In genomic region chr12:20523658-20524057, GRCh38 we compare ENCODE assay signal across 30 cellular contexts.
DNase-seq lines count a peak whose midpoint lies in the region; ATAC-seq and TF ChIP-seq lines count a peak whose summit lies in the region.
"Had no signal": no experiment of that assay in that cellular context is flagged by ENCODE, and none has a peak within 500 bp of the region (broad histone marks: within the 10 kb centered on the region; RNA-seq: fewer than 3 reads in every experiment).

No MANE protein-coding gene starts in this region.

- no peaks in the 10 kb centered on the region for H3K27me3 Mint-ChIP-seq in osteocyte (ENCODE audit: unreplicated experiment)
- H3K27me3 Mint-ChIP-seq: dendritic cell treated with granulocyte-macrophage colony-stimulating factor and Interleukin-4, amounts not matched to agents 40 ng/mL and 50 ng/mL, for 4 days; naive B cell; stimulated activated memory B cell treated with anti-CD40 and anti-IgM and Interleukin-4, amounts not matched to agents 10 μg/mL and 1 μg/mL and 100 μg/mL, for 72 hours had no signal

- H3K36me3 ChIP-seq in PC-3 (ENCODE audit: low read depth, low read length) (no peaks in the 10 kb centered on the region), fibroblast of lung (ENCODE audit: control insufficient read depth, insufficient read depth, low read length) (no peaks in the 10 kb centered on the region), OCI-LY7 (ENCODE audit: insufficient read depth, low read length) (no peaks in the 10 kb centered on the region)
- H3K36me3 ChIP-seq in effector memory CD4-positive, alpha-beta T cell (ENCODE audit: control insufficient read depth, insufficient read depth, low read length) = no peaks in the 10 kb centered on the region
- H3K36me3 ChIP-seq: cardiac muscle cell, heart right ventricle, left ventricle myocardium inferior, Peyer's patch, SJCRH30, spleen, vagina had no signal

- H3K27me3 ChIP-seq in PC-3 (ENCODE audit: low read length) (no peaks in the 10 kb centered on the region), fibroblast of lung (ENCODE audit: control insufficient read depth, insufficient read depth, low read length) (no peaks in the 10 kb centered on the region)
- H3K27me3 ChIP-seq in effector memory CD4-positive, alpha-beta T cell (replicated peaks; ENCODE audit: control insufficient read depth, insufficient read depth, low read length, poor library complexity, severe bottlenecking) = no peaks in the 10 kb centered on the region
- H3K27me3 ChIP-seq: cardiac muscle cell, foreskin keratinocyte, heart right ventricle, Peyer's patch, SJCRH30, spleen, testis, vagina had no signal

- no peaks in the 10 kb centered on the region for H3K36me3 Mint-ChIP-seq in osteocyte (ENCODE audit: unreplicated experiment)
- H3K36me3 Mint-ChIP-seq: CD14-positive monocyte; naive B cell; stimulated activated memory B cell treated with anti-CD40 and anti-IgM and Interleukin-4, amounts not matched to agents 10 μg/mL and 1 μg/mL and 100 μg/mL, for 72 hours had no signal

- CTCF ChIA-PET in PC-3 (lab: Charles Lee) (no interaction called here), OCI-LY7 (lab: Charles Lee; ENCODE audit: unreplicated experiment) (interaction anchor here (0.6 kb wide), 1 partner anchor 53 kb away, joined by 3 read pairs; no protein-coding TSS in a partner anchor)

- H3K27ac Mint-ChIP-seq in osteocyte (ENCODE audit: unreplicated experiment) = peak overlapping the region; percentile 80
- H3K27ac Mint-ChIP-seq: CD14-positive monocyte; dendritic cell treated with granulocyte-macrophage colony-stimulating factor and Interleukin-4, amounts not matched to agents 40 ng/mL and 50 ng/mL, for 4 days; naive B cell; stimulated activated memory B cell treated with anti-CD40 and anti-IgM and Interleukin-4, amounts not matched to agents 10 μg/mL and 1 μg/mL and 100 μg/mL, for 72 hours; T-helper 1 cell treated with Interleukin-12 subunit alpha and Interleukin-12 subunit beta and Interleukin-4 antibody, amounts not matched to agents 30 μg/mL and 1 μg/mL, for 36 hours had no signal

- no peak overlapping the region for H3K9ac ChIP-seq in PC-3 (ENCODE audit: low read length)
- H3K9ac ChIP-seq in fibroblast of lung (ENCODE audit: insufficient read depth, low read length) = no peak overlapping the region

- intact Hi-C loops in PC-3 (cut with micrococcal nuclease) = no loop called here
- intact Hi-C loops in OCI-LY7 (cut with micrococcal nuclease; ENCODE audit: unreplicated experiment) = no loop called here

- DNase-seq in EL = peak; percentile 31
- no peak for DNase-seq in PC-3
- peak; percentile 38 to 49 for DNase-seq in fibroblast of lung (ENCODE audit: low read depth in 2 of 2)
- no peak for DNase-seq in osteocyte (ENCODE audit: extremely low spot score, unreplicated experiment)
- DNase-seq in ureter (ENCODE audit: low spot score) = no peak
- DNase-seq in effector memory CD4-positive, alpha-beta T cell = no peak
- no peak for DNase-seq in OCI-LY7 (ENCODE audit: low spot score)
- DNase-seq in substantia nigra (lab: John Stamatoyannopoulos, UW) = no peak
- DNase-seq: activated naive CD4-positive, alpha-beta T cell; amniotic stem cell; foreskin keratinocyte; heart right ventricle; Karpas-422; left ventricle myocardium inferior; MV-4-11; naive B cell; NCI-H2171; NCI-H510A treated with DMSO at 0.1 percent for 48 hours; nucleus accumbens; Peyer's patch; SJCRH30; spleen; stimulated activated CD4-positive, alpha-beta T cell treated with anti-CD3 and anti-CD28 coated beads, Interleukin-2, amount 100 ng/mL, for 48 hours; testis had no signal

- ATAC-seq in PC-3 = peak; percentile 59
- ATAC-seq: foreskin keratinocyte; heart right ventricle; stimulated activated memory B cell treated with anti-CD40 and anti-IgM and Interleukin-4, amounts not matched to agents 10 μg/mL and 1 μg/mL and 100 μg/mL, for 72 hours had no signal

- H3F3A ChIP-seq in PC-3 (ENCODE audit: low read length, unreplicated experiment) = no peaks in the 10 kb centered on the region

- H3K79me2 ChIP-seq in PC-3 (ENCODE audit: low read length) (no peaks in the 10 kb centered on the region), fibroblast of lung (ENCODE audit: control insufficient read depth, insufficient read depth, low read length) (no peaks in the 10 kb centered on the region), OCI-LY7 (ENCODE audit: insufficient read depth, low read depth, low read length) (no peaks in the 10 kb centered on the region)

- H4K20me1 ChIP-seq in PC-3 (ENCODE audit: low read length) = no peaks in the 10 kb centered on the region
- no peaks in the 10 kb centered on the region for H4K20me1 ChIP-seq in fibroblast of lung (ENCODE audit: control insufficient read depth, extremely low read depth, insufficient read depth, low read length)
- H4K20me1 ChIP-seq in OCI-LY7 (ENCODE audit: insufficient read depth, low read length) = no peaks in the 10 kb centered on the region

- H3K4me1 ChIP-seq in PC-3 (ENCODE audit: insufficient read depth, low read length) = no peaks in the 10 kb centered on the region
- no peaks in the 10 kb centered on the region for H3K4me1 ChIP-seq in fibroblast of lung (ENCODE audit: control insufficient read depth, extremely low read depth, insufficient read depth, low read length)
- no peaks in the 10 kb centered on the region for H3K4me1 ChIP-seq in effector memory CD4-positive, alpha-beta T cell (ENCODE audit: control insufficient read depth, insufficient read depth, low read length, poor library complexity, severe bottlenecking)
- no peaks in the 10 kb centered on the region for H3K4me1 ChIP-seq in OCI-LY7 (ENCODE audit: insufficient read depth, low read length, poor library complexity, severe bottlenecking)
- H3K4me1 ChIP-seq: foreskin keratinocyte, SJCRH30, spleen, testis, vagina had no signal

- no peak overlapping the region for H3K4me2 ChIP-seq in PC-3 (ENCODE audit: low read length)
- H3K4me2 ChIP-seq in fibroblast of lung (ENCODE audit: extremely low read depth, insufficient read depth, low read length) = no peak overlapping the region
- H3K4me2 ChIP-seq in OCI-LY7 (ENCODE audit: low read length) = no peak overlapping the region

- no peak overlapping the region for H2AFZ ChIP-seq in PC-3 (ENCODE audit: low read length)
- H2AFZ ChIP-seq in fibroblast of lung (ENCODE audit: low read length) = no peak overlapping the region
- H2AFZ ChIP-seq in OCI-LY7 (ENCODE audit: low read length) = no peak overlapping the region

- H3K9me2 ChIP-seq in PC-3 (replicated peaks; ENCODE audit: low read length) (no peaks in the 10 kb centered on the region), OCI-LY7 (ENCODE audit: insufficient read depth, low read length) (no peaks in the 10 kb centered on the region)

- POLR2A ChIA-PET in PC-3 (lab: Charles Lee; ENCODE audit: unreplicated experiment) (no interaction called here), OCI-LY7 (lab: Charles Lee) (interaction anchor here (0.6 kb wide), 1 partner anchor 63 kb away, joined by 5 read pairs; no protein-coding TSS in a partner anchor)

- peaks cover 72% of the 10 kb centered on the region for H3K4me1 Mint-ChIP-seq in osteocyte (ENCODE audit: unreplicated experiment)
- H3K4me1 Mint-ChIP-seq: CD14-positive monocyte; naive B cell; stimulated activated memory B cell treated with anti-CD40 and anti-IgM and Interleukin-4, amounts not matched to agents 10 μg/mL and 1 μg/mL and 100 μg/mL, for 72 hours had no signal

- no peaks in the 10 kb centered on the region for H3K9me3 Mint-ChIP-seq in osteocyte (ENCODE audit: unreplicated experiment)
- H3K9me3 Mint-ChIP-seq: dendritic cell treated with granulocyte-macrophage colony-stimulating factor and Interleukin-4, amounts not matched to agents 40 ng/mL and 50 ng/mL, for 4 days had no signal

- no peak overlapping the region for H3K27ac ChIP-seq in PC-3 (ENCODE audit: low read length)
- no peak overlapping the region for H3K27ac ChIP-seq in fibroblast of lung (ENCODE audit: insufficient read depth, low read length)
- H3K27ac ChIP-seq in effector memory CD4-positive, alpha-beta T cell (ENCODE audit: insufficient read depth, low read length, poor library complexity, severe bottlenecking) = no peak overlapping the region
- no peak overlapping the region for H3K27ac ChIP-seq in OCI-LY7 (ENCODE audit: low read depth, low read length, poor library complexity, severe bottlenecking)
- H3K27ac ChIP-seq in substantia nigra (ENCODE audit: low read depth, low read length, poor library complexity, severe bottlenecking) = no peak overlapping the region
- H3K27ac ChIP-seq: cardiac muscle cell, foreskin keratinocyte, heart right ventricle, left ventricle myocardium inferior, Peyer's patch, SJCRH30, spleen, testis, vagina had no signal

- H3K4me3 Mint-ChIP-seq in osteocyte (ENCODE audit: unreplicated experiment) = no peak overlapping the region
- H3K4me3 Mint-ChIP-seq: CD14-positive monocyte; dendritic cell treated with granulocyte-macrophage colony-stimulating factor and Interleukin-4, amounts not matched to agents 40 ng/mL and 50 ng/mL, for 4 days; naive B cell; stimulated activated memory B cell treated with anti-CD40 and anti-IgM and Interleukin-4, amounts not matched to agents 10 μg/mL and 1 μg/mL and 100 μg/mL, for 72 hours; T-helper 1 cell treated with Interleukin-12 subunit alpha and Interleukin-12 subunit beta and Interleukin-4 antibody, amounts not matched to agents 30 μg/mL and 1 μg/mL, for 36 hours had no signal

- H3K4me3 ChIP-seq in PC-3 (ENCODE audit: low read length) (no peak overlapping the region), fibroblast of lung (replicated peaks in 1 of 4; ENCODE audit: control extremely low read depth in 1 of 4, insufficient read depth in 1 of 4, low read depth in 3 of 4, low read length in 4 of 4) (no peak overlapping the region), OCI-LY7 (ENCODE audit: low read depth, low read length, poor library complexity, severe bottlenecking) (no peak overlapping the region)
- H3K4me3 ChIP-seq in effector memory CD4-positive, alpha-beta T cell (ENCODE audit: insufficient read depth, low read depth, low read length, poor library complexity, severe bottlenecking) = no peak overlapping the region
- H3K4me3 ChIP-seq: cardiac muscle cell, heart right ventricle, left ventricle myocardium inferior, Peyer's patch, SJCRH30, spleen, testis, vagina had no signal

- H3K9me3 ChIP-seq in PC-3 (ENCODE audit: low read length) (no peaks in the 10 kb centered on the region), fibroblast of lung (ENCODE audit: control insufficient read depth, insufficient read depth, low read depth, low read length) (no peaks in the 10 kb centered on the region), OCI-LY7 (ENCODE audit: low read length) (no peaks in the 10 kb centered on the region)
- H3K9me3 ChIP-seq in effector memory CD4-positive, alpha-beta T cell (ENCODE audit: control insufficient read depth, low read length) = no peaks in the 10 kb centered on the region
- H3K9me3 ChIP-seq: heart right ventricle, left ventricle myocardium inferior, Peyer's patch, SJCRH30, spleen, testis, vagina had no signal

- no TSS peak for BruUV-seq in PC-3 (replicated peaks; lab: Mats Ljungman, UMichigan)
- no TSS peak for BruUV-seq in OCI-LY7 (replicated peaks; lab: Mats Ljungman, UMichigan)

- TF ChIP-seq CTCF in PC-3 (conservative IDR thresholded peaks at IDR 0.05; ENCODE audit: low read depth, low read length) (no peak), fibroblast of lung (conservative IDR thresholded peaks at IDR 0.05 in 1 of 2, IDR thresholded peaks at IDR 0.05 in 1 of 2; ENCODE audit: low read depth in 1 of 2, low read length in 2 of 2) (no peak), osteocyte (IDR thresholded peaks at IDR 0.05) (no peak), OCI-LY7 (conservative IDR thresholded peaks at IDR 0.05; ENCODE audit: low read length) (no peak)

Comparison
In these comparisons a context has a peak if more than half of its experiments do, and no peak if none do; other contexts are left out.
1. DNase-seq: peak in EL (single experiment) and fibroblast of lung (2 of 2); none in PC-3 (single experiment), osteocyte (single experiment), ureter (single experiment), effector memory CD4-positive, alpha-beta T cell (0 of 3), OCI-LY7 (single experiment) and substantia nigra (0 of 49).